ENCODE assay signal across 2 cellular contexts in the genomic region with DNA sequence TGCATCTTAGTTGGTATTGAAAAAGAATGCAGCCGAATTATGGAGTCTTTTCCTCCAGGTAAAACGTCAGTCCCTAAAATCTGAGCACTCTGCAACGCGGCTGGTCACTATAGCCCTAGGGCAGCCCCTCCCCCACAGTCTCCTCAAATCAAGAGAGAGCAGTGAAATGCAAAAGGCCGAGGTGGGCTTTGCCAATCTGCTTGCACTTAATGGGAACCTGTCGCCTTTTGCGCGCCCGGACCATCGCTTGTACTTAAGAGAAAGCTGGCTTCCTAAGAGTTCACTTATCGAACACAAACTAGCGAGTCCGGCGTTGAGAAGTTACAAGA.
TF ChIP-seq lines count a peak whose summit lies in the region.

No MANE protein-coding gene starts in this region.

TF ChIP-seq in GM12878, 131 proteins besides CTCF, POLR2A, EP300 and RAD21:
- 0 out of 2 replicates have a peak, but pooled peaks have one; percentile 1 for TF ChIP-seq SMAD5 (IDR thresholded peaks at IDR 0.05; ENCODE audit: low read depth)
- no peak for TF ChIP-seq DPF2 (IDR thresholded peaks at IDR 0.05)
- TF ChIP-seq KAT2A (conservative IDR thresholded peaks at IDR 0.05; ENCODE audit: control insufficient read depth, low read depth, low read length), result no peak
- TF ChIP-seq BRCA1 (IDR thresholded peaks at IDR 0.05; ENCODE audit: low read depth, low read length), result no peak
- TF ChIP-seq RCOR1 (conservative IDR thresholded peaks at IDR 0.05; ENCODE audit: low read depth, low read length), result no peak
- no peak for TF ChIP-seq PML (IDR thresholded peaks at IDR 0.05; ENCODE audit: low read length)
- TF ChIP-seq, protein P1, sequence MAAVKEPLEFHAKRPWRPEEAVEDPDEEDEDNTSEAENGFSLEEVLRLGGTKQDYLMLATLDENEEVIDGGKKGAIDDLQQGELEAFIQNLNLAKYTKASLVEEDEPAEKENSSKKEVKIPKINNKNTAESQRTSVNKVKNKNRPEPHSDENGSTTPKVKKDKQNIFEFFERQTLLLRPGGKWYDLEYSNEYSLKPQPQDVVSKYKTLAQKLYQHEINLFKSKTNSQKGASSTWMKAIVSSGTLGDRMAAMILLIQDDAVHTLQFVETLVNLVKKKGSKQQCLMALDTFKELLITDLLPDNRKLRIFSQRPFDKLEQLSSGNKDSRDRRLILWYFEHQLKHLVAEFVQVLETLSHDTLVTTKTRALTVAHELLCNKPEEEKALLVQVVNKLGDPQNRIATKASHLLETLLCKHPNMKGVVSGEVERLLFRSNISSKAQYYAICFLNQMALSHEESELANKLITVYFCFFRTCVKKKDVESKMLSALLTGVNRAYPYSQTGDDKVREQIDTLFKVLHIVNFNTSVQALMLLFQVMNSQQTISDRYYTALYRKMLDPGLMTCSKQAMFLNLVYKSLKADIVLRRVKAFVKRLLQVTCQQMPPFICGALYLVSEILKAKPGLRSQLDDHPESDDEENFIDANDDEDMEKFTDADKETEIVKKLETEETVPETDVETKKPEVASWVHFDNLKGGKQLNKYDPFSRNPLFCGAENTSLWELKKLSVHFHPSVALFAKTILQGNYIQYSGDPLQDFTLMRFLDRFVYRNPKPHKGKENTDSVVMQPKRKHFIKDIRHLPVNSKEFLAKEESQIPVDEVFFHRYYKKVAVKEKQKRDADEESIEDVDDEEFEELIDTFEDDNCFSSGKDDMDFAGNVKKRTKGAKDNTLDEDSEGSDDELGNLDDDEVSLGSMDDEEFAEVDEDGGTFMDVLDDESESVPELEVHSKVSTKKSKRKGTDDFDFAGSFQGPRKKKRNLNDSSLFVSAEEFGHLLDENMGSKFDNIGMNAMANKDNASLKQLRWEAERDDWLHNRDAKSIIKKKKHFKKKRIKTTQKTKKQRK (IDR thresholded peaks at IDR 0.05; ENCODE audit: low read depth, low read length), result no peak
- TF ChIP-seq, protein P2, sequence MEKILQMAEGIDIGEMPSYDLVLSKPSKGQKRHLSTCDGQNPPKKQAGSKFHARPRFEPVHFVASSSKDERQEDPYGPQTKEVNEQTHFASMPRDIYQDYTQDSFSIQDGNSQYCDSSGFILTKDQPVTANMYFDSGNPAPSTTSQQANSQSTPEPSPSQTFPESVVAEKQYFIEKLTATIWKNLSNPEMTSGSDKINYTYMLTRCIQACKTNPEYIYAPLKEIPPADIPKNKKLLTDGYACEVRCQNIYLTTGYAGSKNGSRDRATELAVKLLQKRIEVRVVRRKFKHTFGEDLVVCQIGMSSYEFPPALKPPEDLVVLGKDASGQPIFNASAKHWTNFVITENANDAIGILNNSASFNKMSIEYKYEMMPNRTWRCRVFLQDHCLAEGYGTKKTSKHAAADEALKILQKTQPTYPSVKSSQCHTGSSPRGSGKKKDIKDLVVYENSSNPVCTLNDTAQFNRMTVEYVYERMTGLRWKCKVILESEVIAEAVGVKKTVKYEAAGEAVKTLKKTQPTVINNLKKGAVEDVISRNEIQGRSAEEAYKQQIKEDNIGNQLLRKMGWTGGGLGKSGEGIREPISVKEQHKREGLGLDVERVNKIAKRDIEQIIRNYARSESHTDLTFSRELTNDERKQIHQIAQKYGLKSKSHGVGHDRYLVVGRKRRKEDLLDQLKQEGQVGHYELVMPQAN (conservative IDR thresholded peaks at IDR 0.05), result no peak

TF ChIP-seq in HepG2, 621 proteins besides CTCF, POLR2A, EP300 and RAD21 (continues in another document):
- TF ChIP-seq, protein P3, sequence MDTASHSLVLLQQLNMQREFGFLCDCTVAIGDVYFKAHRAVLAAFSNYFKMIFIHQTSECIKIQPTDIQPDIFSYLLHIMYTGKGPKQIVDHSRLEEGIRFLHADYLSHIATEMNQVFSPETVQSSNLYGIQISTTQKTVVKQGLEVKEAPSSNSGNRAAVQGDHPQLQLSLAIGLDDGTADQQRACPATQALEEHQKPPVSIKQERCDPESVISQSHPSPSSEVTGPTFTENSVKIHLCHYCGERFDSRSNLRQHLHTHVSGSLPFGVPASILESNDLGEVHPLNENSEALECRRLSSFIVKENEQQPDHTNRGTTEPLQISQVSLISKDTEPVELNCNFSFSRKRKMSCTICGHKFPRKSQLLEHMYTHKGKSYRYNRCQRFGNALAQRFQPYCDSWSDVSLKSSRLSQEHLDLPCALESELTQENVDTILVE (CRISPR knock-in tag; IDR thresholded peaks at IDR 0.05), result 0 out of 2 replicates have a peak, but pooled peaks have one; percentile 3
- 0 out of 2 replicates have a peak, but pooled peaks have one; percentile 12 for TF ChIP-seq ZFP1 (CRISPR knock-in tag; IDR thresholded peaks at IDR 0.05)
- TF ChIP-seq, protein P4, sequence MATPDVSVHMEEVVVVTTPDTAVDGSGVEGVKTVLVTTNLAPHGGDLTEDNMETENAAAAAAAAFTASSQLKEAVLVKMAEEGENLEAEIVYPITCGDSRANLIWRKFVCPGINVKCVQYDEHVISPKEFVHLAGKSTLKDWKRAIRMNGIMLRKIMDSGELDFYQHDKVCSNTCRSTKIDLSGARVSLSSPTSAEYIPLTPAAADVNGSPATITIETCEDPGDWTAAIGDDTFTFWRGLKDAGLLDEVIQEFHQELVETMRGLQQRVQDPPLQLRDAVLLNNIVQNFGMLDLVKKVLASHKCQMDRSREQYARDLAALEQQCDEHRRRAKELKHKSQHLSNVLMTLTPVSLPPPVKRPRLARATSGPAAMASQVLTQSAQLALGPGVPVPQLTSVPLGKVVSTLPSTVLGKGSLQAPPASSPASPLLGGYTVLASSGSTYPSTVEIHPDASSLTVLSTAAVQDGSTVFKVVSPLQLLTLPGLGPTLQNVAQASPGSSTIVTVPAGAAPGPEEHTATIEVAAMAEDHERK (CRISPR knock-in tag; IDR thresholded peaks at IDR 0.05; ENCODE audit: low read depth), result 0 out of 2 replicates have a peak, but pooled peaks have one; percentile 9
- no peak for TF ChIP-seq CREM (IDR thresholded peaks at IDR 0.05)
- no peak for TF ChIP-seq CREM (CRISPR knock-in tag; IDR thresholded peaks at IDR 0.05)
- no peak for TF ChIP-seq BHLHE40 (IDR thresholded peaks at IDR 0.05; ENCODE audit: low read length)
- TF ChIP-seq XBP1 (CRISPR knock-in tag; IDR thresholded peaks at IDR 0.05), result no peak
- TF ChIP-seq TMF1 (CRISPR knock-in tag; IDR thresholded peaks at IDR 0.05; ENCODE audit: low read depth), result peak; percentile 39; the same call in 1 of the 2 replicates
- peak; percentile 78; the same call in 1 of the 2 replicates for TF ChIP-seq THYN1 (CRISPR knock-in tag; IDR thresholded peaks at IDR 0.05; ENCODE audit: borderline replicate concordance, low read depth)
- TF ChIP-seq ZNF781 (CRISPR knock-in tag; IDR thresholded peaks at IDR 0.05; ENCODE audit: borderline replicate concordance, not compliant biosample characterization), result no peak
- TF ChIP-seq JDP2 (CRISPR knock-in tag; IDR thresholded peaks at IDR 0.05; ENCODE audit: borderline replicate concordance), result no peak
- TF ChIP-seq ZNF30 (CRISPR knock-in tag; IDR thresholded peaks at IDR 0.05), result peak; percentile 54; the same call in 1 of the 2 replicates
- 0 out of 2 replicates have a peak, but pooled peaks have one; percentile 59 for TF ChIP-seq KDM5A (IDR thresholded peaks at IDR 0.05; ENCODE audit: borderline replicate concordance, low read length)
- TF ChIP-seq, protein P5, sequence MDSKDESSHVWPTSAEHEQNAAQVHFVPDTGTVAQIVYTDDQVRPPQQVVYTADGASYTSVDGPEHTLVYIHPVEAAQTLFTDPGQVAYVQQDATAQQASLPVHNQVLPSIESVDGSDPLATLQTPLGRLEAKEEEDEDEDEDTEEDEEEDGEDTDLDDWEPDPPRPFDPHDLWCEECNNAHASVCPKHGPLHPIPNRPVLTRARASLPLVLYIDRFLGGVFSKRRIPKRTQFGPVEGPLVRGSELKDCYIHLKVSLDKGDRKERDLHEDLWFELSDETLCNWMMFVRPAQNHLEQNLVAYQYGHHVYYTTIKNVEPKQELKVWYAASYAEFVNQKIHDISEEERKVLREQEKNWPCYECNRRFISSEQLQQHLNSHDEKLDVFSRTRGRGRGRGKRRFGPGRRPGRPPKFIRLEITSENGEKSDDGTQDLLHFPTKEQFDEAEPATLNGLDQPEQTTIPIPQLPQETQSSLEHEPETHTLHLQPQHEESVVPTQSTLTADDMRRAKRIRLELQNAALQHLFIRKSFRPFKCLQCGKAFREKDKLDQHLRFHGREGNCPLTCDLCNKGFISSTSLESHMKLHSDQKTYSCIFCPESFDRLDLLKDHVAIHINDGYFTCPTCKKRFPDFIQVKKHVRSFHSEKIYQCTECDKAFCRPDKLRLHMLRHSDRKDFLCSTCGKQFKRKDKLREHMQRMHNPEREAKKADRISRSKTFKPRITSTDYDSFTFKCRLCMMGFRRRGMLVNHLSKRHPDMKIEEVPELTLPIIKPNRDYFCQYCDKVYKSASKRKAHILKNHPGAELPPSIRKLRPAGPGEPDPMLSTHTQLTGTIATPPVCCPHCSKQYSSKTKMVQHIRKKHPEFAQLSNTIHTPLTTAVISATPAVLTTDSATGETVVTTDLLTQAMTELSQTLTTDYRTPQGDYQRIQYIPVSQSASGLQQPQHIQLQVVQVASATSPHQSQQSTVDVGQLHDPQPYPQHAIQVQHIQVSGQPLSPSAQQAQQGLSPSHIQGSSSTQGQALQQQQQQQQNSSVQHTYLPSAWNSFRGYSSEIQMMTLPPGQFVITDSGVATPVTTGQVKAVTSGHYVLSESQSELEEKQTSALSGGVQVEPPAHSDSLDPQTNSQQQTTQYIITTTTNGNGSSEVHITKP (CRISPR knock-in tag; IDR thresholded peaks at IDR 0.05; ENCODE audit: low read depth), result no peak
- TF ChIP-seq NAIF1 (CRISPR knock-in tag; IDR thresholded peaks at IDR 0.05; ENCODE audit: borderline replicate concordance), result 0 out of 2 replicates have a peak, but pooled peaks have one; percentile 62
- TF ChIP-seq ZNF75D (CRISPR knock-in tag; IDR thresholded peaks at IDR 0.05; ENCODE audit: borderline replicate concordance), result peak; percentile 68
- TF ChIP-seq CEBPG (CRISPR knock-in tag; IDR thresholded peaks at IDR 0.05), result no peak
- TF ChIP-seq ZNF260 (CRISPR knock-in tag; IDR thresholded peaks at IDR 0.05; ENCODE audit: borderline replicate concordance, low read depth), result 0 out of 2 replicates have a peak, but pooled peaks have one; percentile 78
- TF ChIP-seq HMG20B (CRISPR knock-in tag; conservative IDR thresholded peaks at IDR 0.05), result 0 out of 2 replicates have a peak, but pooled peaks have one; percentile 5
- TF ChIP-seq, protein P6, sequence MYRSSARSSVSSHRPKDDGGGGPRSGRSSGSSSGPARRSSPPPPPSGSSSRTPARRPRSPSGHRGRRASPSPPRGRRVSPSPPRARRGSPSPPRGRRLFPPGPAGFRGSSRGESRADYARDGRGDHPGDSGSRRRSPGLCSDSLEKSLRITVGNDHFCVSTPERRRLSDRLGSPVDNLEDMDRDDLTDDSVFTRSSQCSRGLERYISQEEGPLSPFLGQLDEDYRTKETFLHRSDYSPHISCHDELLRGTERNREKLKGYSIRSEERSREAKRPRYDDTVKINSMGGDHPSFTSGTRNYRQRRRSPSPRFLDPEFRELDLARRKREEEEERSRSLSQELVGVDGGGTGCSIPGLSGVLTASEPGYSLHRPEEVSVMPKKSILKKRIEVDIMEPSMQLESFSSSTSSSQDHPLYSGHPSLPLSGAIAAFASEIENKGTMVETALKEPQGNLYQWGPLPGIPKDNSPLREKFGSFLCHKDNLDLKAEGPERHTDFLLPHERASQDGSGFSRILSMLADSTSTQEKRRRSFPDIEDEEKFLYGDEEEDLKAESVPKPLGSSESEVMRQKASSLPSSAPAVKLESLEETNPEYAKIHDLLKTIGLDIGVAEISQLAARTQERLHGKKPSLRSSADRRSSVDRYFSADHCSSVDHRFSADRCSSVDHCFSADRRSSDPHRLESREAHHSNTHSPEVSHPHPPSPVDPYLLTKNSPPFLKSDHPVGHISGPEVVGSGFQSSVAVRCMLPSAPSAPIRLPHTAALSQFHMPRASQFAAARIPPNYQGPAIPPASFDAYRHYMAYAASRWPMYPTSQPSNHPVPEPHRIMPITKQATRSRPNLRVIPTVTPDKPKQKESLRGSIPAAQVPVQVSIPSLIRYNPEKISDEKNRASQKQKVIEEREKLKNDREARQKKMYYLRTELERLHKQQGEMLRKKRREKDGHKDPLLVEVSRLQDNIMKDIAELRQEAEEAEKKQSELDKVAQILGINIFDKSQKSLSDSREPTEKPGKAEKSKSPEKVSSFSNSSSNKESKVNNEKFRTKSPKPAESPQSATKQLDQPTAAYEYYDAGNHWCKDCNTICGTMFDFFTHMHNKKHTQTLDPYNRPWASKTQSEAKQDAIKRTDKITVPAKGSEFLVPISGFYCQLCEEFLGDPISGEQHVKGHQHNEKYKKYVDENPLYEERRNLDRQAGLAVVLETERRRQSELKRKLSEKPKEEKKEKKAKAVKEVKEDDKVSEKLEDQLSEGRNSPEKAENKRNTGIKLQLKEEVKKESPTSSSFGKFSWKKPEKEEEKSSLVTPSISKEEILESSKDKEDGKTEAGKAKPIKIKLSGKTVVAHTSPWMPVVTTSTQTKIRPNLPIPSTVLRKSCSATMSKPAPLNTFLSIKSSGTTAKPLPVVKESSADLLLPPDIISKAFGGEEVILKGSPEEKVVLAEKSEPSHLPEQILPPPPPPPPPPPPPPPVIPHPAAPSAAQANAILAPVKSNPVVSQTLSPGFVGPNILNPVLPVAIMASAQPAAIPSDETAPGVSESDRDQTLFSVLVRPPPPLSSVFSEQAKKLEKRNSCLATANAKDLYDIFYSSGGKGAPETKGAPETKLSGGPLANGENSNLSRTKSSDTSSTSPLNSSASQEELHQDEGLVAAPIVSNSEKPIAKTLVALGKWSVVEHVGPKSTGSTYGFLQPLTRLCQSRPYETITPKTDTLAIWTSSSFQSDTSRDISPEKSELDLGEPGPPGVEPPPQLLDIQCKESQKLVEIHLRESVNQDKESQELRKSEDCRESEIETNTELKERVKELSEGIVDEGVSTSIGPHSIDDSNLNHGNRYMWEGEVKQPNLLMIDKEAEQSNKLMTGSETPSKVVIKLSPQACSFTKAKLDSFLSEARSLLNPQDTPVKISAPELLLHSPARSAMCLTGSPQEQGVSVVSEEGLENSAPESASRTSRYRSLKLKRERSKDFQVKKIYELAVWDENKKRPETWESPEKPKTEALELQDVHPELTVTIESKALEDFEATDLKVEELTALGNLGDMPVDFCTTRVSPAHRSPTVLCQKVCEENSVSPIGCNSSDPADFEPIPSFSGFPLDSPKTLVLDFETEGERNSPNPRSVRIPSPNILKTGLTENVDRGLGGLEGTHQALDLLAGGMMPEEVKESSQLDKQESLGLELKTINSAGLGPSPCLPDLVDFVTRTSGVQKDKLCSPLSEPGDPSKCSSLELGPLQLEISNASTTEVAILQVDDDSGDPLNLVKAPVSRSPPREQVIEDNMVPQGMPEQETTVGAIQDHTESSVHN (CRISPR knock-in tag; IDR thresholded peaks at IDR 0.05), result no peak
- TF ChIP-seq, protein P7, sequence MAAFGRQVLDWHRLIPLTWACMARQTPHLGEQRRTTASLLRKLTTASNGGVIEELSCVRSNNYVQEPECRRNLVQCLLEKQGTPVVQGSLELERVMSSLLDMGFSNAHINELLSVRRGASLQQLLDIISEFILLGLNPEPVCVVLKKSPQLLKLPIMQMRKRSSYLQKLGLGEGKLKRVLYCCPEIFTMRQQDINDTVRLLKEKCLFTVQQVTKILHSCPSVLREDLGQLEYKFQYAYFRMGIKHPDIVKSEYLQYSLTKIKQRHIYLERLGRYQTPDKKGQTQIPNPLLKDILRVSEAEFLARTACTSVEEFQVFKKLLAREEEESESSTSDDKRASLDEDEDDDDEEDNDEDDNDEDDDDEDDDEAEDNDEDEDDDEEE (CRISPR knock-in tag; IDR thresholded peaks at IDR 0.05), result 0 out of 2 replicates have a peak, but pooled peaks have one; percentile 86
- 0 out of 2 replicates have a peak, but pooled peaks have one; percentile 23 for TF ChIP-seq ZNF619 (CRISPR knock-in tag; IDR thresholded peaks at IDR 0.05)
- TF ChIP-seq KMT2B (CRISPR knock-in tag; IDR thresholded peaks at IDR 0.05), result no peak
- 0 out of 2 replicates have a peak, but pooled peaks have one; percentile 30 for TF ChIP-seq KDM3A (CRISPR knock-in tag; IDR thresholded peaks at IDR 0.05; ENCODE audit: low read depth)
- TF ChIP-seq ZC3H4 (CRISPR knock-in tag; IDR thresholded peaks at IDR 0.05; ENCODE audit: borderline replicate concordance), result 0 out of 2 replicates have a peak, but pooled peaks have one; percentile 28
- 0 out of 2 replicates have a peak, but pooled peaks have one; percentile 7 for TF ChIP-seq CBFB (CRISPR knock-in tag; IDR thresholded peaks at IDR 0.05)
- no peak for TF ChIP-seq ZSCAN20 (CRISPR knock-in tag; IDR thresholded peaks at IDR 0.05; ENCODE audit: borderline replicate concordance)
- TF ChIP-seq ZFP37 (CRISPR knock-in tag; IDR thresholded peaks at IDR 0.05; ENCODE audit: borderline replicate concordance), result no peak
